Comparison of ENCODE assay signal across 16 cellular contexts in the genomic region with DNA sequence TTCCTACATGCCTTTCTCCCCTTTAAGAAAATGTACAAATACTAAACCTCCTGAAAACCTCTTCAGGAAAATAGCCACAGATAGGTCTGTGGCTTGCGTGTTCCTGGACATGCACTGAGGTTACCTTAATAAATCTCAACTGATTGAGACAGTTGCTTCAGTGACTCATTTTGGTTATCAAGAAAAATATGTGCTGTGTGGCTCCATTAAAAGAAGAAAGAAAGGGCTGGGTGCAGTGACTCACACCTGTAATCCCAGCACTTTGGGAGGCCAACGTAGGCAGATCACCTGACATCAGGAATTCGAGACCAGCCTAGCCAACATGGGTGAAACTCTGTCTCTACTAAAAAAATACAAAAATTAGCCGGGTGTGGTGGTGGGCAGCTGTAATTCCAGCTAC. TPM values are rescaled to one million over a fixed set of nuclear protein-coding genes. Genes with fewer than 3 reads are reported as not detected.
DNase-seq lines count a peak whose midpoint lies in the region; ATAC-seq, FAIRE-seq and TF ChIP-seq lines count a peak whose summit lies in the region.
"Had no signal": no experiment of that assay in that cellular context is flagged by ENCODE, and none has a peak within 500 bp of the region (broad histone marks: within the 10 kb centered on the region; RNA-seq: fewer than 3 reads in every experiment).

No MANE protein-coding gene starts in this region.

- peak; percentile 70 for FAIRE-seq in H54 (lab: Jason Lieb, UNC)
- no peak for FAIRE-seq in kidney (lab: Jason Lieb, UNC)

- H3K27me3 ChIP-seq in PC-3 (ENCODE audit: low read length): no peaks in the 10 kb centered on the region
- no peaks in the 10 kb centered on the region for H3K27me3 ChIP-seq in vagina
- H3K27me3 ChIP-seq: BE2C, cardiac muscle cell, stomach had no signal

- no TSS peak for BruUV-seq in PC-3 (replicated peaks; lab: Mats Ljungman, UMichigan)

- H3K9ac ChIP-seq in PC-3 (ENCODE audit: low read length) (peak overlapping the region; percentile 61), kidney (ENCODE audit: low read length in 2 of 2) (no peak overlapping the region)

- no peaks in the 10 kb centered on the region for H3K36me3 Mint-ChIP-seq in progenitor cell of endocrine pancreas (ENCODE audit: insufficient read depth)
- H3K36me3 Mint-ChIP-seq: naive thymus-derived CD8-positive, alpha-beta T cell had no signal

- H2AFZ ChIP-seq in PC-3 (ENCODE audit: low read length): no peak overlapping the region

- no peak for TF ChIP-seq POLR2A in H54 (IDR thresholded peaks at IDR 0.05; ENCODE audit: low read depth, low read length)
- no peak for TF ChIP-seq POLR2A in vagina (IDR thresholded peaks at IDR 0.05)

- no peaks in the 10 kb centered on the region for H3F3A ChIP-seq in PC-3 (ENCODE audit: low read length, unreplicated experiment)

- CTCF ChIA-PET in PC-3 (lab: Charles Lee): no interaction called here

- DNase-seq in H54 (ENCODE audit: insufficient read length, low spot score) (peak; percentile 35), PC-3 (peak; percentile 89), epithelial cell of prostate (ENCODE audit: low read depth, low spot score) (peak; percentile 56), progenitor cell of endocrine pancreas (ENCODE audit: low spot score, unreplicated experiment) (no peak), kidney (no peak), vagina (ENCODE audit: extremely low spot score in 2 of 2) (no peak)
- DNase-seq: activated B cell treated with CpG ODN at 0.5 μM for 24 hours; activated naive CD4-positive, alpha-beta T cell treated with Interleukin-2 at 50 U/mL for 16 hours; BE2C; naive thymus-derived CD8-positive, alpha-beta T cell; NCI-H2107; NCI-H69; stomach had no signal

- H3K4me2 ChIP-seq in PC-3 (ENCODE audit: low read length): peak overlapping the region; percentile 49

- peak overlapping the region; percentile 88 for H3K27ac ChIP-seq in PC-3 (ENCODE audit: low read length)
- peak overlapping the region; percentile 80 for H3K27ac ChIP-seq in epithelial cell of prostate
- H3K27ac ChIP-seq in kidney (ENCODE audit: low read depth in 2 of 2, low read length in 2 of 2): no peak overlapping the region
- no peak overlapping the region for H3K27ac ChIP-seq in vagina
- H3K27ac ChIP-seq: cardiac muscle cell, stomach had no signal

- no peaks in the 10 kb centered on the region for H3K9me2 ChIP-seq in PC-3 (replicated peaks; ENCODE audit: low read length)

- H3K4me1 ChIP-seq in PC-3 (ENCODE audit: insufficient read depth, low read length) (peaks cover 53% of the 10 kb centered on the region), kidney (ENCODE audit: control insufficient read depth in 1 of 2, insufficient read depth in 1 of 2, low read depth in 1 of 2, low read length in 2 of 2) (no peaks in the 10 kb centered on the region), vagina (no peaks in the 10 kb centered on the region)
- H3K4me1 ChIP-seq: BE2C, stomach had no signal

- H4K20me1 ChIP-seq in PC-3 (ENCODE audit: low read length): no peaks in the 10 kb centered on the region

- H3K4me3 ChIP-seq in PC-3 (ENCODE audit: low read length) (no peak overlapping the region), kidney (ENCODE audit: low read length in 2 of 2) (no peak overlapping the region), vagina (no peak overlapping the region)
- H3K4me3 ChIP-seq: cardiac muscle cell, stomach had no signal

- intact Hi-C loops in PC-3 (cut with micrococcal nuclease) (no loop called here), kidney (cut with DNase I) (no loop called here), vagina (cut with DNase I) (no loop called here)

- H3K4me1 Mint-ChIP-seq in progenitor cell of endocrine pancreas (ENCODE audit: low read depth): peaks cover 10% of the 10 kb centered on the region

- POLR2A ChIA-PET in PC-3 (lab: Charles Lee; ENCODE audit: unreplicated experiment): no interaction called here

- peak overlapping the region; percentile 77 for H3K27ac Mint-ChIP-seq in progenitor cell of endocrine pancreas
- H3K27ac Mint-ChIP-seq: activated B cell treated with CpG ODN at 0.5 μM for 24 hours had no signal

- H3K9me3 ChIP-seq in PC-3 (ENCODE audit: low read length) (no peaks in the 10 kb centered on the region), kidney (ENCODE audit: control insufficient read depth in 1 of 2, low read length in 2 of 2) (no peaks in the 10 kb centered on the region), vagina (no peaks in the 10 kb centered on the region)
- H3K9me3 ChIP-seq: BE2C, stomach had no signal

- H3K9me3 Mint-ChIP-seq in progenitor cell of endocrine pancreas (ENCODE audit: low read depth): no peaks in the 10 kb centered on the region
- H3K9me3 Mint-ChIP-seq: activated B cell treated with CpG ODN at 0.5 μM for 24 hours; naive thymus-derived CD8-positive, alpha-beta T cell had no signal

- peaks cover 28% of the 10 kb centered on the region for H3K27me3 Mint-ChIP-seq in progenitor cell of endocrine pancreas
- H3K27me3 Mint-ChIP-seq: activated B cell treated with CpG ODN at 0.5 μM for 24 hours; naive thymus-derived CD8-positive, alpha-beta T cell had no signal

- H3K79me2 ChIP-seq in PC-3 (ENCODE audit: low read length): no peaks in the 10 kb centered on the region

- peak; percentile 70 for ATAC-seq in PC-3
- no peak for ATAC-seq in activated CD4-positive, CD25-positive, alpha-beta regulatory T cell treated with anti-CD3 and anti-CD28 coated beads, Interleukin-2, amount 50 U/mL, for 24 hours
- ATAC-seq: naive thymus-derived CD8-positive, alpha-beta T cell had no signal

- TF ChIP-seq CTCF in PC-3 (conservative IDR thresholded peaks at IDR 0.05; ENCODE audit: low read depth, low read length): no peak
- no peak for TF ChIP-seq CTCF in progenitor cell of endocrine pancreas (IDR thresholded peaks at IDR 0.05; ENCODE audit: unreplicated experiment)
- TF ChIP-seq CTCF in kidney (IDR thresholded peaks at IDR 0.05; ENCODE audit: borderline replicate concordance, extremely low read depth, insufficient read depth): no peak
- TF ChIP-seq CTCF in vagina (IDR thresholded peaks at IDR 0.05): no peak

- H3K4me3 Mint-ChIP-seq in progenitor cell of endocrine pancreas (ENCODE audit: low read depth): no peak overlapping the region
- H3K4me3 Mint-ChIP-seq: activated B cell treated with CpG ODN at 0.5 μM for 24 hours; naive thymus-derived CD8-positive, alpha-beta T cell had no signal

- H3K36me3 ChIP-seq in PC-3 (ENCODE audit: low read depth, low read length) (no peaks in the 10 kb centered on the region), kidney (ENCODE audit: control insufficient read depth in 1 of 2, insufficient read depth in 2 of 2, low read length in 2 of 2) (no peaks in the 10 kb centered on the region), vagina (no peaks in the 10 kb centered on the region)
- H3K36me3 ChIP-seq: BE2C, cardiac muscle cell, stomach had no signal

RNA-seq across cellular contexts. Expression of a gene that starts 27.1 kb away (rescaled TPM):
- total RNA-seq in PC-3 (2014; rRNA removed) (40.0 and 67.9 TPM in 2 replicates), progenitor cell of endocrine pancreas (0.65 and 1.3 TPM in 2 replicates), kidney (0.69 TPM), vagina (0.25 TPM)
- not detected for polyA plus RNA-seq in kidney (ENCODE audit: insufficient read depth, low read depth, low replicate concordance)
- total RNA-seq: activated B cell treated with CpG ODN at 0.5 μM for 24 hours; lower leg skin; naive thymus-derived CD8-positive, alpha-beta T cell had no signal
- polyA plus RNA-seq: naive thymus-derived CD8-positive, alpha-beta T cell had no signal

RNA-seq across cellular contexts. Expression of a gene that starts 51.7 kb away (rescaled TPM):
- total RNA-seq in PC-3 (2014; rRNA removed) (47.3 and 68.0 TPM in 2 replicates), progenitor cell of endocrine pancreas (51.2 and 51.5 TPM in 2 replicates), kidney (75.8 TPM), vagina (89.4 TPM)
- polyA plus RNA-seq in kidney (ENCODE audit: insufficient read depth, low read depth, low replicate concordance): 30.1 TPM

Comparison
In these comparisons a context has a peak if more than half of its experiments do, and no peak if none do; other contexts are left out.
1. DNase-seq: peak in H54 (single experiment), PC-3 (single experiment) and epithelial cell of prostate (single experiment); none in progenitor cell of endocrine pancreas (single experiment), kidney (single experiment) and vagina (0 of 2).
2. H3K27ac ChIP-seq: peak in PC-3 (single experiment) and epithelial cell of prostate (single experiment); none in kidney (0 of 2) and vagina (single experiment).
3. RNA of a gene that starts 27.1 kb away (total RNA-seq): 40.0 to 67.9 TPM in PC-3; 0.69 TPM in kidney (single experiment), 0.65 to 1.3 TPM in progenitor cell of endocrine pancreas and 0.25 TPM in vagina (single experiment); every median in the first group is over 10 times any median in the second.